Comparison of ENCODE assay signal across 24 cellular contexts in genomic region chr9:129685933-129686259, GRCh38. TPM values are rescaled to one million over a fixed set of nuclear protein-coding genes. Genes with fewer than 3 reads are reported as not detected.
"Had no signal": no experiment of that assay in that cellular context is flagged by ENCODE, and none has a peak within 500 bp of the region (broad histone marks: within the 10 kb centered on the region; RNA-seq: fewer than 3 reads in every experiment).

No MANE protein-coding gene starts in this region.

- H3K27me3 ChIP-seq: testis, tibial nerve had no signal

- H3K27ac ChIP-seq: epithelial cell of prostate, heart left ventricle, psoas muscle, spleen, testis, tibial nerve, upper lobe of right lung had no signal

- H3K36me3 Mint-ChIP-seq: naive thymus-derived CD8-positive, alpha-beta T cell; stimulated activated naive B cell treated with anti-CD40 and anti-IgM and Interleukin-4, amounts not matched to agents 10 μg/mL and 1 μg/mL and 100 μg/mL, for 72 hours had no signal

- ATAC-seq: heart left ventricle; naive thymus-derived CD8-positive, alpha-beta T cell; psoas muscle; sciatic nerve; stimulated activated naive B cell treated with anti-CD40 and anti-IgM and Interleukin-4, amounts not matched to agents 10 μg/mL and 1 μg/mL and 100 μg/mL, for 72 hours; stimulated activated naive CD8-positive, alpha-beta T cell treated with anti-CD3 and anti-CD28 coated beads, Interleukin-15, amount 100 ng/mL, for 72 hours; upper lobe of right lung had no signal

- H3K9me3 ChIP-seq: esophagus squamous epithelium, heart left ventricle, psoas muscle, spleen, testis, tibial nerve, upper lobe of right lung had no signal

- FAIRE-seq: frontal cortex had no signal

- H3K27ac Mint-ChIP-seq: stimulated activated naive B cell treated with anti-CD40 and anti-IgM and Interleukin-4, amounts not matched to agents 10 μg/mL and 1 μg/mL and 100 μg/mL, for 72 hours; stimulated activated naive CD8-positive, alpha-beta T cell treated with anti-CD3 and anti-CD28 coated beads, Interleukin-15, amount 100 ng/mL, for 72 hours had no signal

- DNase-seq: effector memory CD4-positive, alpha-beta T cell; esophagus squamous epithelium; heart left ventricle; hippocampal formation; occipital lobe; psoas muscle; retina; spleen; stimulated activated CD4-positive, alpha-beta T cell treated with anti-CD3 and anti-CD28 coated beads, Interleukin-2, amount 100 ng/mL, for 24 hours; stimulated activated CD4-positive, alpha-beta T cell treated with anti-CD3 and anti-CD28 coated beads, Interleukin-4, amount 100 ng/mL, for 4 hours; stimulated activated naive B cell treated with anti-CD40 and anti-IgM and Interleukin-4, amounts not matched to agents 10 μg/mL and 1 μg/mL and 100 μg/mL, for 72 hours; stimulated activated naive CD8-positive, alpha-beta T cell treated with anti-CD3 and anti-CD28 coated beads, Interleukin-15, amount 100 ng/mL, for 72 hours; testis; upper lobe of right lung had no signal

- H3K4me1 ChIP-seq: heart left ventricle, psoas muscle, spleen, testis, tibial nerve, upper lobe of right lung had no signal

- H3K4me3 ChIP-seq: esophagus squamous epithelium, heart left ventricle, psoas muscle, spleen, testis, tibial nerve, upper lobe of right lung had no signal

- H3K36me3 ChIP-seq: esophagus squamous epithelium, heart left ventricle, spleen, tibial nerve, upper lobe of right lung had no signal

- H3K4me3 Mint-ChIP-seq: central memory CD8-positive, alpha-beta T cell; naive thymus-derived CD8-positive, alpha-beta T cell; neural crest cell; stimulated activated naive B cell treated with anti-CD40 and anti-IgM and Interleukin-4, amounts not matched to agents 10 μg/mL and 1 μg/mL and 100 μg/mL, for 72 hours; stimulated activated naive CD8-positive, alpha-beta T cell treated with anti-CD3 and anti-CD28 coated beads, Interleukin-15, amount 100 ng/mL, for 72 hours had no signal

- H3K4me1 Mint-ChIP-seq: central memory CD8-positive, alpha-beta T cell; naive thymus-derived CD8-positive, alpha-beta T cell; neural crest cell; stimulated activated naive B cell treated with anti-CD40 and anti-IgM and Interleukin-4, amounts not matched to agents 10 μg/mL and 1 μg/mL and 100 μg/mL, for 72 hours; stimulated activated naive CD8-positive, alpha-beta T cell treated with anti-CD3 and anti-CD28 coated beads, Interleukin-15, amount 100 ng/mL, for 72 hours had no signal

- H3K9me3 Mint-ChIP-seq: central memory CD8-positive, alpha-beta T cell; naive thymus-derived CD8-positive, alpha-beta T cell; neural crest cell; stimulated activated naive B cell treated with anti-CD40 and anti-IgM and Interleukin-4, amounts not matched to agents 10 μg/mL and 1 μg/mL and 100 μg/mL, for 72 hours; stimulated activated naive CD8-positive, alpha-beta T cell treated with anti-CD3 and anti-CD28 coated beads, Interleukin-15, amount 100 ng/mL, for 72 hours had no signal

RNA-seq across cellular contexts. Expression of gene PRRX2, which starts 20.4 kb away (rescaled TPM):
- total RNA-seq: frontal cortex; glomerular endothelial cell; mononuclear cell; naive thymus-derived CD8-positive, alpha-beta T cell had no signal
- polyA plus RNA-seq: mammary epithelial cell; naive thymus-derived CD8-positive, alpha-beta T cell had no signal
